ENCODE assay signal across 8 cellular contexts in genomic region chr4:7206385-7206784, GRCh38. TPM values are rescaled to one million over a fixed set of nuclear protein-coding genes. Genes with fewer than 3 reads are reported as not detected.
DNase-seq lines count a peak whose midpoint lies in the region; ATAC-seq and TF ChIP-seq lines count a peak whose summit lies in the region.

No MANE protein-coding gene starts in this region.

- peaks cover 5% of the 10 kb centered on the region for H3K4me1 ChIP-seq in right cardiac atrium (ENCODE audit: control insufficient read depth, insufficient read depth, low read length)
- H3K4me1 ChIP-seq in stomach smooth muscle (ENCODE audit: control insufficient read depth, insufficient read depth, low read length) = peaks cover 30% of the 10 kb centered on the region

- DNase-seq in HFFc6 (peak; percentile 51), astrocyte of the hippocampus (ENCODE audit: low read depth, low spot score) (peak; percentile 83), right cardiac atrium (peak; percentile 70 to 82 (median 75)), activated T-cell treated with anti-CD3 and anti-CD28 coated beads for 4 hours (no peak)
- DNase-seq in stimulated activated naive CD4-positive, alpha-beta T cell treated with Interleukin-2 at 50 U/mL for 16 hours (lab: John Stamatoyannopoulos, UW) = no peak

- H3K27me3 Mint-ChIP-seq in HFFc6 (ENCODE audit: insufficient read depth) = peaks cover 1% of the 10 kb centered on the region; the same call in 1 of the 2 replicates

- H3K27ac ChIP-seq in right cardiac atrium (ENCODE audit: low read length) (peak overlapping the region; percentile 84), stomach smooth muscle (ENCODE audit: low read length) (peak overlapping the region; percentile 64)

- peak overlapping the region; percentile 93 for H3K27ac Mint-ChIP-seq in HFFc6

- H3K4me3 ChIP-seq in right cardiac atrium (ENCODE audit: low read length) (no peak overlapping the region), stomach smooth muscle (ENCODE audit: low read length in 2 of 2) (peak overlapping the region in 1 of 2 donors; percentile 40)

- H3K27me3 ChIP-seq in right cardiac atrium (ENCODE audit: control insufficient read depth, insufficient read depth) (no peaks in the 10 kb centered on the region), stomach smooth muscle (ENCODE audit: control insufficient read depth in 1 of 2, insufficient read depth in 2 of 2, low read length in 2 of 2) (no peaks in the 10 kb centered on the region)

- 28% methylated on average over 9 of the region's 9 CpGs for WGBS in right cardiac atrium

- H3K36me3 Mint-ChIP-seq in HFFc6 (ENCODE audit: low read depth) = no peaks in the 10 kb centered on the region

- ATAC-seq in right cardiac atrium = peak; percentile 72 to 85
- ATAC-seq in HG03469 (IDR thresholded peaks at IDR 0.05; ENCODE audit: unreplicated experiment) = no peak
- no peak for ATAC-seq in HG02870 (IDR thresholded peaks at IDR 0.05; ENCODE audit: unreplicated experiment)

- intact Hi-C loops in right cardiac atrium (cut with DNase I) = no loop called here

- peak overlapping the region; percentile 66 for H3K4me3 Mint-ChIP-seq in HFFc6

- no peaks in the 10 kb centered on the region for H3K36me3 ChIP-seq in stomach smooth muscle (ENCODE audit: control insufficient read depth in 2 of 2, insufficient read depth in 2 of 2, low read length in 2 of 2)

- H3K9me3 Mint-ChIP-seq in HFFc6 = no peaks in the 10 kb centered on the region

- peak overlapping the region in 1 of 2 donors; percentile 55 for H3K9ac ChIP-seq in stomach smooth muscle (ENCODE audit: low read length in 2 of 2)

- no peak for TF ChIP-seq CTCF in HFFc6 (IDR thresholded peaks at IDR 0.05)

- H3K4me1 Mint-ChIP-seq in HFFc6 (ENCODE audit: low read depth) = peaks cover 60% of the 10 kb centered on the region

- no peaks in the 10 kb centered on the region for H3K9me3 ChIP-seq in right cardiac atrium (ENCODE audit: control insufficient read depth, low read length)
- H3K9me3 ChIP-seq in stomach smooth muscle (ENCODE audit: control insufficient read depth in 2 of 2, low read length in 2 of 2) = no peaks in the 10 kb centered on the region

RNA-seq across cellular contexts. Expression of gene SORCS2, which starts 14.0 kb away (rescaled TPM):
- total RNA-seq in HFFc6 (2021; fragmentation: NEBNext Ultra II Directional; extraction: Animal tissue kit (Norgen Biotek cat#: 25700)) = under 1 TPM in 3 of 6 experiments, not detected in 3; 0.05 to 0.15 (median 0.12) TPM
- 1 to 10 TPM; 2.7 to 7.3 (median 2.8) TPM for total RNA-seq in right cardiac atrium
- polyA plus RNA-seq in right cardiac atrium = 2.1 TPM

Comparison
In these comparisons a context has a peak if more than half of its experiments do, and no peak if none do; other contexts are left out.
1. DNase-seq: peak in HFFc6 (single experiment), astrocyte of the hippocampus (single experiment) and right cardiac atrium (3 of 3); none in activated T-cell treated with anti-CD3 and anti-CD28 coated beads for 4 hours (single experiment) and stimulated activated naive CD4-positive, alpha-beta T cell treated with Interleukin-2 at 50 U/mL for 16 hours (single experiment).
2. ATAC-seq: peak in right cardiac atrium (2 of 2); none in HG03469 (single experiment) and HG02870 (single experiment).